26 cellular contexts compared by ENCODE assay signal in genomic region chr1:117499071-117499470, GRCh38.
"Had no signal": no experiment of that assay in that cellular context is flagged by ENCODE, and none has a peak within 500 bp of the region (broad histone marks: within the 10 kb centered on the region; RNA-seq: fewer than 3 reads in every experiment).

No MANE protein-coding gene starts in this region.

- H3K27me3 ChIP-seq: breast epithelium, Peyer's patch, SJCRH30 had no signal

- DNase-seq: activated CD4-positive, alpha-beta T cell treated with anti-CD3 and anti-CD28 coated beads for 48 hours; activated CD4-positive, alpha-beta T cell treated with anti-CD3 and anti-CD28 coated beads, Interleukin-2, amount 50 U/mL, for 4 hours; activated CD4-positive, CD25-positive, alpha-beta regulatory T cell treated with anti-CD3 and anti-CD28 coated beads, Interleukin-2, amount 50 U/mL, for 72 hours; activated CD8-positive, alpha-beta memory T cell treated with anti-CD3 and anti-CD28 coated beads, Interleukin-2, amount 50 U/mL, for 48 hours; activated CD8-positive, alpha-beta T cell treated with anti-CD3 and anti-CD28 coated beads, Interleukin-2, amount 10 ng/mL, durations not matched to agents 7 days and 5 days; activated naive CD4-positive, alpha-beta T cell treated with anti-CD3 and anti-CD28 coated beads, Interleukin-2, amount 50 U/mL, for 16 hours; activated naive CD8-positive, alpha-beta T cell treated with anti-CD3 and anti-CD28 coated beads, Interleukin-2, amount 10 ng/mL, durations not matched to agents 7 days and 5 days; activated T-cell treated with anti-CD3 and anti-CD28 coated beads, Interleukin-2, amount 50 U/mL, for 1 hour; aorta; central memory CD4-positive, alpha-beta T cell; MM.1S; NCI-H1105; NCI-H1436; NCI-H1694 treated with DMSO at 0.1 percent for 48 hours; NCI-H2029 treated with DMSO at 0.1 percent for 48 hours; NCI-H345; NCI-H510A treated with DMSO at 0.1 percent for 48 hours; Peyer's patch; Right ventricle myocardium superior; SJCRH30; SW 1271 had no signal

- H3K36me3 ChIP-seq: breast epithelium had no signal

- H3K4me3 ChIP-seq: breast epithelium, Peyer's patch, SJCRH30 had no signal

- H3K9ac ChIP-seq: KMS-11 had no signal

- H3K4me2 ChIP-seq: KMS-11 had no signal

- H3K27ac ChIP-seq: breast epithelium, KMS-11, Peyer's patch, RWPE1, SJCRH30 had no signal

- H3K4me1 ChIP-seq: breast epithelium, Peyer's patch, SJCRH30 had no signal

- H3K9me3 ChIP-seq: breast epithelium, Peyer's patch, SJCRH30 had no signal

- ATAC-seq: activated CD8-positive, alpha-beta T cell treated with anti-CD3 and anti-CD28 coated beads, Interleukin-2, amount 10 ng/mL, durations not matched to agents 7 days and 5 days; SK-N-SH treated with all-trans-retinoic acid at 6 μM for 48 hours; WTC11 had no signal
